10 cellular contexts compared by ENCODE assay signal in genomic region chr4:54547299-54548097, GRCh38.
DNase-seq lines count a peak whose midpoint lies in the region; ATAC-seq lines count a peak whose summit lies in the region.
"Had no signal": no experiment of that assay in that cellular context is flagged by ENCODE, and none has a peak within 500 bp of the region (broad histone marks: within the 10 kb centered on the region; RNA-seq: fewer than 3 reads in every experiment).

No MANE protein-coding gene starts in this region.

- H3K4me1 Mint-ChIP-seq in activated CD4-positive, alpha-beta T cell treated with anti-CD3 and anti-CD28 coated beads, Interleukin-2, amount 10 ng/mL, durations not matched to agents 24 days and 14 days = peaks cover 4% of the 10 kb centered on the region
- H3K4me1 Mint-ChIP-seq in stimulated activated naive CD8-positive, alpha-beta T cell treated with anti-CD3 and anti-CD28 coated beads, Interleukin-15, amount 100 ng/mL, for 72 hours = no peaks in the 10 kb centered on the region
- H3K4me1 Mint-ChIP-seq: activated naive CD8-positive, alpha-beta T cell treated with anti-CD3 and anti-CD28 coated beads, Interleukin-2, amount 10 ng/mL, durations not matched to agents 7 days and 5 days had no signal

- peak overlapping the region; percentile 36 for H3K4me3 Mint-ChIP-seq in activated CD4-positive, alpha-beta T cell treated with anti-CD3 and anti-CD28 coated beads, Interleukin-2, amount 10 ng/mL, durations not matched to agents 24 days and 14 days
- no peak overlapping the region for H3K4me3 Mint-ChIP-seq in stimulated activated naive CD8-positive, alpha-beta T cell treated with anti-CD3 and anti-CD28 coated beads, Interleukin-15, amount 100 ng/mL, for 72 hours
- H3K4me3 Mint-ChIP-seq: activated naive CD8-positive, alpha-beta T cell treated with anti-CD3 and anti-CD28 coated beads, Interleukin-2, amount 10 ng/mL, durations not matched to agents 7 days and 5 days had no signal

- no peaks in the 10 kb centered on the region for H3K27me3 Mint-ChIP-seq in activated CD4-positive, alpha-beta T cell treated with anti-CD3 and anti-CD28 coated beads, Interleukin-2, amount 10 ng/mL, durations not matched to agents 24 days and 14 days
- no peaks in the 10 kb centered on the region for H3K27me3 Mint-ChIP-seq in stimulated activated naive CD8-positive, alpha-beta T cell treated with anti-CD3 and anti-CD28 coated beads, Interleukin-15, amount 100 ng/mL, for 72 hours

- H3K36me3 Mint-ChIP-seq in activated CD4-positive, alpha-beta T cell treated with anti-CD3 and anti-CD28 coated beads, Interleukin-2, amount 10 ng/mL, durations not matched to agents 24 days and 14 days (ENCODE audit: low read depth) = no peaks in the 10 kb centered on the region
- H3K36me3 Mint-ChIP-seq: activated naive CD8-positive, alpha-beta T cell treated with anti-CD3 and anti-CD28 coated beads, Interleukin-2, amount 10 ng/mL, durations not matched to agents 7 days and 5 days had no signal

- intact Hi-C loops in activated CD4-positive, alpha-beta T cell treated with anti-CD3 and anti-CD28 coated beads, Interleukin-2, amount 10 ng/mL, durations not matched to agents 24 days and 14 days (cut with micrococcal nuclease) = loop anchor here (1.0 to 5.0 kb wide), 4 partner anchors 233 to 1000 kb away; partner anchors contain the start of gene CLOCK

- peak; percentile 65 for DNase-seq in activated CD4-positive, alpha-beta T cell treated with anti-CD3 and anti-CD28 coated beads, Interleukin-2, amount 10 ng/mL, durations not matched to agents 24 days and 14 days
- DNase-seq in activated CD4-positive, alpha-beta T cell treated with anti-CD3 and anti-CD28 coated beads for 1 hour = no peak
- DNase-seq in SHP77 (lab: John Stamatoyannopoulos, UW) (peak; percentile 27 to 43), AG08396 (ENCODE audit: low spot score) (no peak), cortex of kidney (lab: John Stamatoyannopoulos, UW) (no peak)
- no peak for DNase-seq in stimulated activated naive CD8-positive, alpha-beta T cell treated with anti-CD3 and anti-CD28 coated beads, Interleukin-15, amount 100 ng/mL, for 72 hours
- DNase-seq: activated naive CD8-positive, alpha-beta T cell treated with anti-CD3 and anti-CD28 coated beads, Interleukin-2, amount 10 ng/mL, durations not matched to agents 7 days and 5 days; SIG-M5 had no signal

- no peaks in the 10 kb centered on the region for H3K9me3 Mint-ChIP-seq in activated CD4-positive, alpha-beta T cell treated with anti-CD3 and anti-CD28 coated beads, Interleukin-2, amount 10 ng/mL, durations not matched to agents 24 days and 14 days
- H3K9me3 Mint-ChIP-seq in stimulated activated naive CD8-positive, alpha-beta T cell treated with anti-CD3 and anti-CD28 coated beads, Interleukin-15, amount 100 ng/mL, for 72 hours = no peaks in the 10 kb centered on the region
- H3K9me3 Mint-ChIP-seq: activated naive CD8-positive, alpha-beta T cell treated with anti-CD3 and anti-CD28 coated beads, Interleukin-2, amount 10 ng/mL, durations not matched to agents 7 days and 5 days had no signal

- ATAC-seq in HG03103 (IDR thresholded peaks at IDR 0.05; ENCODE audit: low read depth, unreplicated experiment) (peak; percentile 59), HG03439 (IDR thresholded peaks at IDR 0.05; ENCODE audit: unreplicated experiment) (no peak)
- ATAC-seq in stimulated activated naive CD8-positive, alpha-beta T cell treated with anti-CD3 and anti-CD28 coated beads, Interleukin-15, amount 100 ng/mL, for 72 hours = peak; percentile 71

- peak overlapping the region; percentile 86 for H3K27ac Mint-ChIP-seq in activated CD4-positive, alpha-beta T cell treated with anti-CD3 and anti-CD28 coated beads, Interleukin-2, amount 10 ng/mL, durations not matched to agents 24 days and 14 days
- H3K27ac Mint-ChIP-seq in stimulated activated naive CD8-positive, alpha-beta T cell treated with anti-CD3 and anti-CD28 coated beads, Interleukin-15, amount 100 ng/mL, for 72 hours = no peak overlapping the region
- H3K27ac Mint-ChIP-seq: activated naive CD8-positive, alpha-beta T cell treated with anti-CD3 and anti-CD28 coated beads, Interleukin-2, amount 10 ng/mL, durations not matched to agents 7 days and 5 days had no signal

Comparison
In these comparisons a context has a peak if more than half of its experiments do, and no peak if none do; other contexts are left out.
1. DNase-seq: peak in activated CD4-positive, alpha-beta T cell treated with anti-CD3 and anti-CD28 coated beads, Interleukin-2, amount 10 ng/mL, durations not matched to agents 24 days and 14 days (single experiment) and SHP77 (2 of 2); none in activated CD4-positive, alpha-beta T cell treated with anti-CD3 and anti-CD28 coated beads for 1 hour (single experiment), stimulated activated naive CD8-positive, alpha-beta T cell treated with anti-CD3 and anti-CD28 coated beads, Interleukin-15, amount 100 ng/mL, for 72 hours (0 of 2), AG08396 (single experiment) and cortex of kidney (single experiment).